ENCODE assay signal across 21 cellular contexts in the genomic region with DNA sequence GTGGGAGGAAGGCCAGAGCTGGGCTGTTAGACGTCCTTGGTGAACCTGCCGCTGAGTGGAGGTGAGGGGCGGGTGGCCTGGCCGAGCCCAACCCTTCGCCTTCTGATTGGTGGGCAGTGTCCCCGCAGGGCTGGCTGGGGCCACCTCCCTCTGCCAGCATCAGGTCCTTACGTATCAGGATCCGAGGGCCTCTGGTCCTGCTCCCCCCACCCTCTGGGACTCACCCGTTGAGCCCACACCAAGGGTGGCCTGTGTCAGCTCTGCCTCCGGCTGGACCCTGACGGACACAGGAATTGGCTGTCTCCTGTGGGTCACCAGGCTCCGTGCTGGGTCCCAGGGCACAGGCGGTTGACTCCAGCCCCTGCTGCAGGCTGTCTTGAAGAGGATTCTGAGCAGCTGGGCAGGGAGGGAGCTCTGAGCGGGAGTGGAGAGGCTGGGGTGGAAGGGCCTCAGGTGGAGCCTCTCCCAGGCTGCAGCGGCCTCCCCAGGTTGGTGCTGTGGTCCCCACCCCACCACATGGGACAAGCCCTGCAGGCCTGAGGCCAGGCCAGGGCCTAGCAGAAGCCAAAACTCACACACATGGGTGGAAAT. TPM values are rescaled to one million over a fixed set of nuclear protein-coding genes. Genes with fewer than 3 reads are reported as not detected.
DNase-seq lines count a peak whose midpoint lies in the region; ATAC-seq and TF ChIP-seq lines count a peak whose summit lies in the region.
"Had no signal": no experiment of that assay in that cellular context is flagged by ENCODE, and none has a peak within 500 bp of the region (broad histone marks: within the 10 kb centered on the region; RNA-seq: fewer than 3 reads in every experiment).

No MANE protein-coding gene starts in this region.

- POLR2A ChIA-PET in IMR-90 (lab: Charles Lee; ENCODE audit: unreplicated experiment): no interaction called here

- H3K4me1 Mint-ChIP-seq in endodermal cell: peaks cover 2% of the 10 kb centered on the region

- in situ Hi-C loops in IMR-90 (cut with MboI; ENCODE audit: low sequenced_read_pairs): no loop called here

- no peak overlapping the region for H3K56ac ChIP-seq in IMR-90 (ENCODE audit: extremely low read depth, insufficient read depth, low read length)

- no peak overlapping the region for H2BK20ac ChIP-seq in IMR-90 (ENCODE audit: low read depth, low read length)

- no peaks in the 10 kb centered on the region for H3K36me3 Mint-ChIP-seq in endodermal cell (ENCODE audit: low read depth)

- H3K9me2 ChIP-seq in hepatocyte (replicated peaks; ENCODE audit: insufficient read depth): no peaks in the 10 kb centered on the region

- no peak overlapping the region for H4K5ac ChIP-seq in IMR-90 (ENCODE audit: low read depth, low read length)

- CTCF ChIA-PET in IMR-90 (lab: Yijun Ruan, JAX): no interaction called here

- WGBS in IMR-90 (ENCODE audit: extremely low coverage in 2 of 2, insufficient read length in 1 of 2), 2 experiments: 79% methylated on average over 5 of the region's 15 CpGs; no CpG with 5 or more reads in 1 of the 2 experiments
- 78 to 82% methylated on average over 7 to 15 of the region's 15 CpGs for whole genome bisulfite sequencing in endodermal cell (ENCODE audit: insufficient coverage in 1 of 2, insufficient read length in 1 of 2), 2 experiments
- no CpG with 5 or more reads among the region's 15 CpGs for WGBS in neuronal stem cell (ENCODE audit: extremely low coverage in 2 of 2, insufficient read length in 2 of 2, insufficient replicate concordance in 1 of 2), 2 donors
- 77 to 90% methylated on average over 2 to 11 of the region's 15 CpGs for WGBS in testis, 2 donors
- WGBS in hepatocyte (ENCODE audit: low lambda C conversion rate, missing lambda C conversion rate): 81% methylated on average over 11 of the region's 15 CpGs

- H3K14ac ChIP-seq in IMR-90 (replicated peaks; ENCODE audit: low read depth, low read length): no peak overlapping the region
- H3K14ac ChIP-seq in neuronal stem cell (ENCODE audit: low read length): no peak overlapping the region

- no TSS peak for BruUV-seq in IMR-90 (replicated peaks; lab: Mats Ljungman, UMichigan)

- H3K4me1 ChIP-seq in IMR-90 (ENCODE audit: control insufficient read depth, insufficient read depth, low read length) (peaks cover 2% of the 10 kb centered on the region; the same call in 1 of the 2 replicates), endodermal cell (ENCODE audit: control insufficient read depth, insufficient read depth, low read length) (no peaks in the 10 kb centered on the region), neuronal stem cell (ENCODE audit: control insufficient read depth in 2 of 2, insufficient read depth in 1 of 2, low read depth in 1 of 2, low read length in 2 of 2) (peaks cover 13 to 16% of the 10 kb centered on the region in 2 donors), testis (peaks cover 2% of the 10 kb centered on the region), hepatocyte (ENCODE audit: insufficient read depth) (no peaks in the 10 kb centered on the region)
- H3K4me1 ChIP-seq: SJSA1 had no signal

- TF ChIP-seq CTCF in IMR-90 (conservative IDR thresholded peaks at IDR 0.05; ENCODE audit: low read depth, low read length) (no peak), endodermal cell (conservative IDR thresholded peaks at IDR 0.05) (no peak), testis (IDR thresholded peaks at IDR 0.05) (no peak), hepatocyte (IDR thresholded peaks at IDR 0.05; ENCODE audit: poor library complexity) (no peak)

- no peak overlapping the region for H3K9ac ChIP-seq in IMR-90 (ENCODE audit: low read depth, low read length)
- H3K9ac ChIP-seq in endodermal cell (ENCODE audit: extremely low read depth, low read length, poor library complexity, severe bottlenecking): no peak overlapping the region
- H3K9ac ChIP-seq in neuronal stem cell (ENCODE audit: low read depth, low read length, poor library complexity): peak overlapping the region; percentile 51
- H3K9ac ChIP-seq: GM23248 had no signal

- peaks cover 9% of the 10 kb centered on the region for H3K9me3 Mint-ChIP-seq in endodermal cell

- no peak for TF ChIP-seq POLR2A in IMR-90 (IDR thresholded peaks at IDR 0.05; ENCODE audit: low read depth, low read length)
- TF ChIP-seq POLR2A in testis (IDR thresholded peaks at IDR 0.05): no peak

- no peak overlapping the region for H3K4me2 ChIP-seq in IMR-90 (ENCODE audit: low read depth, low read length)
- no peak overlapping the region for H3K4me2 ChIP-seq in neuronal stem cell (ENCODE audit: insufficient read depth, low read length, poor library complexity, severe bottlenecking)
- H3K4me2 ChIP-seq in hepatocyte: no peak overlapping the region

- H3K27ac Mint-ChIP-seq in endodermal cell: no peak overlapping the region
- H3K27ac Mint-ChIP-seq: CD4-positive, alpha-beta T cell; HFFc6 had no signal

- no peak overlapping the region for H2AK9ac ChIP-seq in IMR-90 (replicated peaks; ENCODE audit: low read depth, low read length, poor library complexity)

- no peak overlapping the region for H3K4ac ChIP-seq in IMR-90 (ENCODE audit: low read depth, low read length)
- no peak overlapping the region for H3K4ac ChIP-seq in neuronal stem cell (ENCODE audit: low read length)

- H3K27me3 Mint-ChIP-seq in endodermal cell (ENCODE audit: insufficient read depth): peaks cover 4% of the 10 kb centered on the region

- H2AFZ ChIP-seq in IMR-90 (replicated peaks; ENCODE audit: low read length, poor library complexity) (peak overlapping the region; percentile 32), neuronal stem cell (ENCODE audit: low read length) (no peak overlapping the region), hepatocyte (no peak overlapping the region)
- H2AFZ ChIP-seq: GM23248 had no signal

- no peak overlapping the region for H2BK5ac ChIP-seq in IMR-90 (ENCODE audit: low read depth, low read length, poor library complexity, severe bottlenecking)
- H2BK5ac ChIP-seq in neuronal stem cell (ENCODE audit: low read length): peak overlapping the region; percentile 57

- H3K4me3 Mint-ChIP-seq in endodermal cell: no peak overlapping the region
- H3K4me3 Mint-ChIP-seq: CD4-positive, alpha-beta T cell; HFFc6 had no signal

- DNase-seq in AG20443 (ENCODE audit: low spot score) (peak; percentile 9), IMR-90 (no peak), endodermal cell (no peak), neuronal stem cell (ENCODE audit: low spot score) (no peak), testis (no peak), nucleus accumbens (lab: John Stamatoyannopoulos, UW) (no peak), hepatocyte (ENCODE audit: low spot score) (no peak)
- DNase-seq: CD4-positive, alpha-beta T cell; DMS79 treated with DMSO at 0.1 percent for 48 hours; GM23248; HFFc6; KG1; NCI-H1092; NCI-H446 treated with DMSO at 0.1 percent for 48 hours; NCI-H748 treated with DMSO at 0.1 percent for 48 hours had no signal

- H3K4me3 ChIP-seq in IMR-90 (ENCODE audit: insufficient read depth, low read depth, low read length): no peak overlapping the region
- H3K4me3 ChIP-seq in endodermal cell (ENCODE audit: low read length): no peak overlapping the region
- H3K4me3 ChIP-seq in neuronal stem cell (ENCODE audit: low read length in 2 of 2): no peak overlapping the region
- no peak overlapping the region for H3K4me3 ChIP-seq in testis
- no peak overlapping the region for H3K4me3 ChIP-seq in hepatocyte
- H3K4me3 ChIP-seq: GM23248, SJSA1 had no signal

- H4K8ac ChIP-seq in IMR-90 (ENCODE audit: low read depth in 2 of 2, low read length in 2 of 2) (no peak overlapping the region), neuronal stem cell (ENCODE audit: low read depth, low read length) (no peak overlapping the region)

- H3K36me3 ChIP-seq in IMR-90 (ENCODE audit: control insufficient read depth, insufficient read depth, low read length): no peaks in the 10 kb centered on the region
- H3K36me3 ChIP-seq in endodermal cell (ENCODE audit: control insufficient read depth, insufficient read depth, low read length): no peaks in the 10 kb centered on the region
- H3K36me3 ChIP-seq in neuronal stem cell (replicated peaks in 1 of 2; ENCODE audit: control insufficient read depth in 2 of 2, insufficient read depth in 2 of 2, low read length in 2 of 2): no peaks in the 10 kb centered on the region
- no peaks in the 10 kb centered on the region for H3K36me3 ChIP-seq in testis (ENCODE audit: low read depth, missing control alignments)
- H3K36me3 ChIP-seq in hepatocyte (replicated peaks; ENCODE audit: insufficient read depth, low read depth): no peaks in the 10 kb centered on the region
- H3K36me3 ChIP-seq: SJSA1 had no signal

- H4K91ac ChIP-seq in IMR-90 (ENCODE audit: insufficient read depth, low read depth, low read length) (no peak overlapping the region), neuronal stem cell (ENCODE audit: low read depth, low read length, poor library complexity) (no peak overlapping the region)

- ATAC-seq in IMR-90 (ENCODE audit: low read depth) (no peak), GM21423 (IDR thresholded peaks at IDR 0.05; ENCODE audit: unreplicated experiment) (no peak)

- no peak for TF ChIP-seq RAD21 in IMR-90 (IDR thresholded peaks at IDR 0.05; ENCODE audit: low read length)

- H3K27me3 ChIP-seq in IMR-90 (ENCODE audit: control insufficient read depth, insufficient read depth, low read length): peaks cover 50% of the 10 kb centered on the region
- H3K27me3 ChIP-seq in endodermal cell (ENCODE audit: control insufficient read depth, insufficient read depth, low read length, poor library complexity, severe bottlenecking): peaks cover 1% of the 10 kb centered on the region
- peaks cover 0 to 56% (median 0%) of the 10 kb centered on the region in 3 experiments for H3K27me3 ChIP-seq in neuronal stem cell (ENCODE audit: control insufficient read depth in 3 of 3, insufficient read depth in 3 of 3, low read depth in 1 of 3, low read length in 3 of 3)
- no peaks in the 10 kb centered on the region for H3K27me3 ChIP-seq in testis
- H3K27me3 ChIP-seq in hepatocyte: peaks cover 5% of the 10 kb centered on the region

- H3K23ac ChIP-seq in IMR-90 (ENCODE audit: low read depth, low read length): no peak overlapping the region
- no peak overlapping the region for H3K23ac ChIP-seq in neuronal stem cell (ENCODE audit: low read depth, low read length, poor library complexity)

- no peaks in the 10 kb centered on the region for H3K79me2 ChIP-seq in hepatocyte

- intact Hi-C loops in IMR-90 (cut with micrococcal nuclease) (no loop called here), testis (cut with DNase I; ENCODE audit: low total_unique reads) (no loop called here)

- H3K9me1 ChIP-seq in IMR-90 (ENCODE audit: insufficient read depth, low read length): no peaks in the 10 kb centered on the region

- no peak overlapping the region for H3K27ac ChIP-seq in IMR-90 (ENCODE audit: insufficient read depth, low read length)
- peak overlapping the region; percentile 49 for H3K27ac ChIP-seq in endodermal cell (ENCODE audit: low read depth, low read length)
- H3K27ac ChIP-seq in neuronal stem cell (replicated peaks; ENCODE audit: low read length): no peak overlapping the region
- H3K27ac ChIP-seq in testis: no peak overlapping the region
- no peak overlapping the region for H3K27ac ChIP-seq in hepatocyte
- H3K27ac ChIP-seq: GM23248, HL-60, SJSA1 had no signal

- no peak overlapping the region for H3K18ac ChIP-seq in IMR-90 (ENCODE audit: low read depth, low read length)
- H3K18ac ChIP-seq in neuronal stem cell (ENCODE audit: low read length): peak overlapping the region; percentile 50

- H3K79me1 ChIP-seq in IMR-90 (ENCODE audit: low read depth in 1 of 2, low read length in 2 of 2) (no peaks in the 10 kb centered on the region), neuronal stem cell (ENCODE audit: low read depth, low read length) (peaks cover 2% of the 10 kb centered on the region)

- no peak overlapping the region for H2BK12ac ChIP-seq in neuronal stem cell (ENCODE audit: low read length)

- H2BK120ac ChIP-seq in IMR-90 (ENCODE audit: low read depth, low read length) (no peak overlapping the region), neuronal stem cell (ENCODE audit: low read depth, low read length) (no peak overlapping the region)

- H3K9me3 ChIP-seq in IMR-90 (ENCODE audit: control insufficient read depth, insufficient read depth, low read length) (no peaks in the 10 kb centered on the region), endodermal cell (ENCODE audit: control insufficient read depth, low read length) (no peaks in the 10 kb centered on the region), neuronal stem cell (replicated peaks in 1 of 2; ENCODE audit: control insufficient read depth in 2 of 2, insufficient read depth in 1 of 2, low read depth in 1 of 2, low read length in 2 of 2) (peaks cover 0 to 4% of the 10 kb centered on the region in 2 donors), testis (no peaks in the 10 kb centered on the region), hepatocyte (ENCODE audit: low read depth) (no peaks in the 10 kb centered on the region)
- H3K9me3 ChIP-seq: SJSA1 had no signal

- H2AK5ac ChIP-seq in IMR-90 (ENCODE audit: low read depth, low read length): no peak overlapping the region
- peak overlapping the region; percentile 86 for H2AK5ac ChIP-seq in neuronal stem cell (ENCODE audit: low read depth, low read length)

- dilution Hi-C loops in IMR-90 (cut with HindIII; ENCODE audit: low sequenced_read_pairs, unreplicated experiment): no loop called here

- H2BK15ac ChIP-seq in IMR-90 (ENCODE audit: low read depth, low read length) (no peak overlapping the region), neuronal stem cell (ENCODE audit: low read length) (peak overlapping the region; percentile 95)

- H4K20me1 ChIP-seq in IMR-90 (ENCODE audit: insufficient read depth, low read length): no peaks in the 10 kb centered on the region
- no peaks in the 10 kb centered on the region for H4K20me1 ChIP-seq in hepatocyte (ENCODE audit: insufficient read depth, poor library complexity, severe bottlenecking)

RNA-seq across cellular contexts. Expression of a gene that starts 58.4 kb away (rescaled TPM):
- total RNA-seq in IMR-90 (2012; rRNA removed): not detected in 2 replicates
- not detected in 2 replicates for polyA plus RNA-seq in IMR-90 (2012; rRNA removed)
- not detected in 2 replicates for polyA plus RNA-seq in IMR-90 (2012; cell fraction: cytosol; rRNA removed)
- polyA plus RNA-seq in IMR-90 (2012; cell fraction: nucleus; rRNA removed; ENCODE audit: low replicate concordance): not detected in 2 replicates
- total RNA-seq in endodermal cell: not detected
- polyA plus RNA-seq in endodermal cell (2013, experiment 1 of 2): 0.18 TPM
- not detected for polyA plus RNA-seq in endodermal cell (2013, experiment 2 of 2)
- not detected for polyA plus RNA-seq in neuronal stem cell (2013, experiment 1 of 2)
- not detected for polyA plus RNA-seq in neuronal stem cell (2013, experiment 2 of 2)
- 1 to 10 TPM in 1 of 2 donors, under 1 TPM in 1; 0.47 to 1.5 TPM for total RNA-seq in testis
- polyA plus RNA-seq in testis (ENCODE audit: insufficient read depth, low read depth, low replicate concordance): 0.70 TPM
- not detected in 2 replicates for total RNA-seq in hepatocyte
- not detected in 2 replicates for polyA plus RNA-seq in hepatocyte
- total RNA-seq: A673; CD4-positive, alpha-beta T cell; GM23248; HFFc6; M059J; RPMI7951; SJSA1 had no signal
- polyA plus RNA-seq: GM23248 had no signal
